ENCODE assay signal across 10 cellular contexts in genomic region chr1:210394281-210394798, GRCh38.
DNase-seq lines count a peak whose midpoint lies in the region; ATAC-seq and TF ChIP-seq lines count a peak whose summit lies in the region.
"Had no signal": no experiment of that assay in that cellular context is flagged by ENCODE, and none has a peak within 500 bp of the region (broad histone marks: within the 10 kb centered on the region; RNA-seq: fewer than 3 reads in every experiment).

No MANE protein-coding gene starts in this region.

- H3K9me3 ChIP-seq in SJCRH30 (replicated peaks) (0 out of 2 replicates have a peak, but pooled peaks cover 4% of the 10 kb centered on the region), colonic mucosa (no peaks in the 10 kb centered on the region), Karpas-422 (ENCODE audit: low read length) (no peaks in the 10 kb centered on the region)

- ATAC-seq in GM23338 = no peak
- peak; percentile 83 for ATAC-seq in Right ventricle myocardium superior (ENCODE audit: poor library complexity)
- no peak for ATAC-seq in HG03025 (IDR thresholded peaks at IDR 0.05; ENCODE audit: low FRiP score, unreplicated experiment)
- ATAC-seq: naive thymus-derived CD8-positive, alpha-beta T cell had no signal

- H4K20me1 ChIP-seq in GM23338 (replicated peaks; ENCODE audit: insufficient read depth) (no peaks in the 10 kb centered on the region), Karpas-422 (ENCODE audit: insufficient read depth, low read depth, low read length) (no peaks in the 10 kb centered on the region)

- H3K4me3 Mint-ChIP-seq in GM23338 = no peak overlapping the region
- H3K4me3 Mint-ChIP-seq: activated naive CD4-positive, alpha-beta T cell treated with anti-CD3 and anti-CD28 coated beads, Interleukin-2, amount 50 U/mL, for 24 hours; naive thymus-derived CD8-positive, alpha-beta T cell had no signal

- H3K27ac Mint-ChIP-seq in GM23338 = no peak overlapping the region
- H3K27ac Mint-ChIP-seq: activated naive CD4-positive, alpha-beta T cell treated with anti-CD3 and anti-CD28 coated beads, Interleukin-2, amount 50 U/mL, for 24 hours had no signal

- H3K4me1 ChIP-seq in ACC112 (ENCODE audit: control insufficient read depth, insufficient read depth, low read length, unreplicated experiment) (peaks cover 38% of the 10 kb centered on the region), GM23338 (ENCODE audit: insufficient read depth) (no peaks in the 10 kb centered on the region), SJCRH30 (peaks cover 39% of the 10 kb centered on the region), colonic mucosa (no peaks in the 10 kb centered on the region), Karpas-422 (ENCODE audit: low read length) (no peaks in the 10 kb centered on the region)

- H3F3A ChIP-seq in GM23338 (replicated peaks; ENCODE audit: low read depth) = no peaks in the 10 kb centered on the region

- no peaks in the 10 kb centered on the region for H3K36me3 ChIP-seq in ACC112 (ENCODE audit: insufficient read depth, low read length)
- no peaks in the 10 kb centered on the region for H3K36me3 ChIP-seq in GM23338 (ENCODE audit: insufficient read depth)
- H3K36me3 ChIP-seq in SJCRH30 = no peaks in the 10 kb centered on the region
- H3K36me3 ChIP-seq in colonic mucosa = no peaks in the 10 kb centered on the region
- H3K36me3 ChIP-seq in Karpas-422 (ENCODE audit: insufficient read depth, low read length) = no peaks in the 10 kb centered on the region

- TF ChIP-seq CTCF in GM23338 (conservative IDR thresholded peaks at IDR 0.05; ENCODE audit: low read depth in 2 of 2) = no peak
- no peak for TF ChIP-seq CTCF in colonic mucosa (IDR thresholded peaks at IDR 0.05)

- H3K27me3 ChIP-seq in ACC112 (ENCODE audit: insufficient read depth, low read length) = no peaks in the 10 kb centered on the region
- no peaks in the 10 kb centered on the region for H3K27me3 ChIP-seq in GM23338 (ENCODE audit: insufficient read depth)
- no peaks in the 10 kb centered on the region for H3K27me3 ChIP-seq in SJCRH30
- H3K27me3 ChIP-seq in colonic mucosa = no peaks in the 10 kb centered on the region
- H3K27me3 ChIP-seq in Karpas-422 (ENCODE audit: low read length) = no peaks in the 10 kb centered on the region

- H3K4me3 ChIP-seq in ACC112 (ENCODE audit: low read depth, low read length) (no peak overlapping the region), GM23338 (no peak overlapping the region), SJCRH30 (no peak overlapping the region), colonic mucosa (no peak overlapping the region), Karpas-422 (ENCODE audit: low read length) (no peak overlapping the region)

- H3K36me3 Mint-ChIP-seq in GM23338 (ENCODE audit: low read depth) = peaks cover 3% of the 10 kb centered on the region; the same call in 1 of the 3 replicates
- H3K36me3 Mint-ChIP-seq: activated naive CD4-positive, alpha-beta T cell treated with anti-CD3 and anti-CD28 coated beads, Interleukin-2, amount 50 U/mL, for 24 hours had no signal

- H3K4me2 ChIP-seq in GM23338 = no peak overlapping the region
- H3K4me2 ChIP-seq in Karpas-422 (ENCODE audit: low read depth, low read length, poor library complexity, severe bottlenecking) = no peak overlapping the region

- peaks cover 15% of the 10 kb centered on the region; the same call in 2 of the 3 replicates for H3K9me3 Mint-ChIP-seq in GM23338
- H3K9me3 Mint-ChIP-seq: activated naive CD4-positive, alpha-beta T cell treated with anti-CD3 and anti-CD28 coated beads, Interleukin-2, amount 50 U/mL, for 24 hours had no signal

- H3K27me3 Mint-ChIP-seq in GM23338 (ENCODE audit: insufficient read depth, low read depth, poor library complexity) = no peaks in the 10 kb centered on the region
- H3K27me3 Mint-ChIP-seq: activated naive CD4-positive, alpha-beta T cell treated with anti-CD3 and anti-CD28 coated beads, Interleukin-2, amount 50 U/mL, for 24 hours had no signal

- H3K79me2 ChIP-seq in ACC112 (ENCODE audit: control insufficient read depth, insufficient read depth, low read length, unreplicated experiment) = no peaks in the 10 kb centered on the region
- H3K79me2 ChIP-seq in GM23338 (replicated peaks; ENCODE audit: insufficient read depth) = no peaks in the 10 kb centered on the region
- no peaks in the 10 kb centered on the region for H3K79me2 ChIP-seq in Karpas-422 (ENCODE audit: low read length)

- no peaks in the 10 kb centered on the region for H3K4me1 Mint-ChIP-seq in GM23338

- H2AFZ ChIP-seq in ACC112 (ENCODE audit: low read length, unreplicated experiment) = no peak overlapping the region
- H2AFZ ChIP-seq in GM23338 = 0 out of 2 replicates have a peak overlapping the region, but pooled peaks have one; percentile 3
- H2AFZ ChIP-seq in Karpas-422 (ENCODE audit: low read length) = no peak overlapping the region

- intact Hi-C loops in Right ventricle myocardium superior (cut with DNase I) = no loop called here
- intact Hi-C loops in colonic mucosa (cut with DNase I) = loop anchor here (2.0 kb wide), 1 partner anchor 32 kb away; no protein-coding TSS in a partner anchor

- H3K27ac ChIP-seq in ACC112 (ENCODE audit: low read depth, low read length) = peak overlapping the region; percentile 83
- H3K27ac ChIP-seq in GM23338 (ENCODE audit: low read depth) = no peak overlapping the region
- H3K27ac ChIP-seq in SJCRH30 = peak overlapping the region; percentile 70
- H3K27ac ChIP-seq in colonic mucosa = no peak overlapping the region
- H3K27ac ChIP-seq in Karpas-422 (ENCODE audit: low read length) = no peak overlapping the region

- H3K9ac ChIP-seq in colonic mucosa (ENCODE audit: low read depth in 2 of 2, low read length in 2 of 2) (no peak overlapping the region), Karpas-422 (ENCODE audit: low read length) (no peak overlapping the region)

- no peak for DNase-seq in GM23338 (ENCODE audit: low spot score)
- DNase-seq in SJCRH30 = peak; percentile 59 to 84
- DNase-seq in Right ventricle myocardium superior = peak; percentile 49
- no peak for DNase-seq in colonic mucosa
- DNase-seq in NCI-H1048 (lab: John Stamatoyannopoulos, UW) = no peak
- no peak for DNase-seq in Karpas-422
- DNase-seq: naive thymus-derived CD8-positive, alpha-beta T cell had no signal

- no peaks in the 10 kb centered on the region for H3K9me2 ChIP-seq in GM23338 (ENCODE audit: insufficient read depth)
- no peaks in the 10 kb centered on the region for H3K9me2 ChIP-seq in Karpas-422 (replicated peaks; ENCODE audit: insufficient read depth, low read length)

TF ChIP-seq in GM23338, 12 proteins besides CTCF, POLR2A, EP300 and RAD21 (continues in another document):
- no peak for TF ChIP-seq STAT1 (IDR thresholded peaks at IDR 0.05; ENCODE audit: unreplicated experiment)
- TF ChIP-seq ZNF114 (CRISPR knock-in tag; IDR thresholded peaks at IDR 0.05) = no peak
- TF ChIP-seq ZNF331 (CRISPR knock-in tag; IDR thresholded peaks at IDR 0.05; ENCODE audit: low read depth) = no peak
- TF ChIP-seq, protein P1, sequence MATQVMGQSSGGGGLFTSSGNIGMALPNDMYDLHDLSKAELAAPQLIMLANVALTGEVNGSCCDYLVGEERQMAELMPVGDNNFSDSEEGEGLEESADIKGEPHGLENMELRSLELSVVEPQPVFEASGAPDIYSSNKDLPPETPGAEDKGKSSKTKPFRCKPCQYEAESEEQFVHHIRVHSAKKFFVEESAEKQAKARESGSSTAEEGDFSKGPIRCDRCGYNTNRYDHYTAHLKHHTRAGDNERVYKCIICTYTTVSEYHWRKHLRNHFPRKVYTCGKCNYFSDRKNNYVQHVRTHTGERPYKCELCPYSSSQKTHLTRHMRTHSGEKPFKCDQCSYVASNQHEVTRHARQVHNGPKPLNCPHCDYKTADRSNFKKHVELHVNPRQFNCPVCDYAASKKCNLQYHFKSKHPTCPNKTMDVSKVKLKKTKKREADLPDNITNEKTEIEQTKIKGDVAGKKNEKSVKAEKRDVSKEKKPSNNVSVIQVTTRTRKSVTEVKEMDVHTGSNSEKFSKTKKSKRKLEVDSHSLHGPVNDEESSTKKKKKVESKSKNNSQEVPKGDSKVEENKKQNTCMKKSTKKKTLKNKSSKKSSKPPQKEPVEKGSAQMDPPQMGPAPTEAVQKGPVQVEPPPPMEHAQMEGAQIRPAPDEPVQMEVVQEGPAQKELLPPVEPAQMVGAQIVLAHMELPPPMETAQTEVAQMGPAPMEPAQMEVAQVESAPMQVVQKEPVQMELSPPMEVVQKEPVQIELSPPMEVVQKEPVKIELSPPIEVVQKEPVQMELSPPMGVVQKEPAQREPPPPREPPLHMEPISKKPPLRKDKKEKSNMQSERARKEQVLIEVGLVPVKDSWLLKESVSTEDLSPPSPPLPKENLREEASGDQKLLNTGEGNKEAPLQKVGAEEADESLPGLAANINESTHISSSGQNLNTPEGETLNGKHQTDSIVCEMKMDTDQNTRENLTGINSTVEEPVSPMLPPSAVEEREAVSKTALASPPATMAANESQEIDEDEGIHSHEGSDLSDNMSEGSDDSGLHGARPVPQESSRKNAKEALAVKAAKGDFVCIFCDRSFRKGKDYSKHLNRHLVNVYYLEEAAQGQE (IDR thresholded peaks at IDR 0.05; ENCODE audit: unreplicated experiment) = no peak
- TF ChIP-seq JUNB (IDR thresholded peaks at IDR 0.05; ENCODE audit: unreplicated experiment) = no peak
- no peak for TF ChIP-seq CREB1 (CRISPR knock-in tag; IDR thresholded peaks at IDR 0.05; ENCODE audit: low read depth)
- no peak for TF ChIP-seq NANOG (IDR thresholded peaks at IDR 0.05; ENCODE audit: borderline replicate concordance)
- no peak for TF ChIP-seq EZH2 (IDR thresholded peaks at IDR 0.05; ENCODE audit: low read depth, unreplicated experiment)

Comparison
In these comparisons a context has a peak if more than half of its experiments do, and no peak if none do; other contexts are left out.
1. H3K27ac ChIP-seq: peak in ACC112 (single experiment) and SJCRH30 (single experiment); none in GM23338 (single experiment), colonic mucosa (single experiment) and Karpas-422 (single experiment).
2. DNase-seq: peak in SJCRH30 (2 of 2) and Right ventricle myocardium superior (single experiment); none in GM23338 (single experiment), colonic mucosa (single experiment), NCI-H1048 (single experiment) and Karpas-422 (single experiment).